ENCODE assay signal across 38 cellular contexts in the genomic region with DNA sequence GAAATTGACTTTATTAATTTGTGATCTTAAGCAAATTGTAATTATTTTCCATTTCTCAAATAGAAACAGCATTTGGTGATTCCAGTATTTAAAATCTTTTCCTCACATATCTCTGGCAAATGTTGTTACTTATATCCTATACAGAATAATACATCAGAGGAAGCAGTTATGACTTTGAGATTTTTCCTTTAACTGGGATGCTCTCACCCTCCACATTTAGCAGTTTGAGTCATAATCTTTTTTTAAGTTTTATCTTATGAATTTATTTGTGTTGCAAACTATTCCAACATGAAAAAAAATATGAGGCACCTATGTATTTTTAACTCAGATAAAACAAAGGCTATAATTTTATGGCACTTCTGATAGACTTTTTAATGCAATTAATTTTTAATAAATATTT.
"Had no signal": no experiment of that assay in that cellular context is flagged by ENCODE, and none has a peak within 500 bp of the region (broad histone marks: within the 10 kb centered on the region; RNA-seq: fewer than 3 reads in every experiment).

No MANE protein-coding gene starts in this region.

- H3K4me1 ChIP-seq: adrenal gland, breast epithelium had no signal

- DNase-seq: activated B cell treated with CpG ODN at 0.5 μM for 24 hours; activated CD4-positive, alpha-beta memory T cell treated with anti-CD3 and anti-CD28 coated beads for 36 hours; activated CD4-positive, alpha-beta T cell treated with anti-CD3 and anti-CD28 coated beads for 4 hours; activated CD4-positive, alpha-beta T cell treated with anti-CD3 and anti-CD28 coated beads, Interleukin-2, amount 10 ng/mL, durations not matched to agents 24 days and 14 days; activated CD4-positive, alpha-beta T cell treated with anti-CD3 and anti-CD28 coated beads, Interleukin-2, amount 50 U/mL, for 1 hour; activated CD4-positive, alpha-beta T cell treated with anti-CD3 and anti-CD28 coated beads, Interleukin-2, amount 50 U/mL, for 4 hours; activated CD4-positive, CD25-positive, alpha-beta regulatory T cell treated with anti-CD3 and anti-CD28 coated beads, Interleukin-2, amount 50 U/mL, for 72 hours; activated CD8-positive, alpha-beta memory T cell treated with anti-CD3 and anti-CD28 coated beads, Interleukin-2, amount 50 U/mL, for 4 hours; activated CD8-positive, alpha-beta T cell treated with anti-CD3 and anti-CD28 coated beads for 36 hours; activated effector memory CD4-positive, alpha-beta T cell treated with anti-CD3 and anti-CD28 coated beads, Interleukin-2, amount 50 U/mL, for 16 hours; activated gamma-delta T cell treated with Interleukin-2 at 50 U/mL for 16 hours; activated naive CD4-positive, alpha-beta T cell; activated naive CD4-positive, alpha-beta T cell treated with anti-CD3 and anti-CD28 coated beads for 36 hours; activated naive CD4-positive, alpha-beta T cell treated with anti-CD3 and anti-CD28 coated beads, Interleukin-2, amount 50 U/mL, for 16 hours; activated naive CD8-positive, alpha-beta T cell treated with anti-CD3 and anti-CD28 coated beads for 36 hours; activated T-cell treated with anti-CD3 and anti-CD28 coated beads for 4 hours; activated T-cell treated with anti-CD3 and anti-CD28 coated beads, Interleukin-2, amount 50 U/mL, for 1 hour; activated T-cell treated with anti-CD3 and anti-CD28 coated beads, Interleukin-2, amount 50 U/mL, for 4 hours; activated T-cell treated with anti-CD3 and anti-CD28 coated beads, Interleukin-2, amount 50 U/mL, for 72 hours; adrenal gland; amniotic stem cell; aorta; body of pancreas; brain microvascular endothelial cell; central memory CD4-positive, alpha-beta T cell; SW 1271; T-helper 1 cell; T-helper 2 cell; T-helper 9 cell had no signal

- H3K9me3 Mint-ChIP-seq: activated CD4-positive, alpha-beta memory T cell treated with anti-CD3 and anti-CD28 coated beads for 36 hours; activated CD4-positive, alpha-beta T cell treated with anti-CD3 and anti-CD28 coated beads, Interleukin-2, amount 10 ng/mL, durations not matched to agents 24 days and 14 days; activated CD8-positive, alpha-beta T cell treated with anti-CD3 and anti-CD28 coated beads for 36 hours; activated naive CD4-positive, alpha-beta T cell treated with anti-CD3 and anti-CD28 coated beads for 36 hours; activated naive CD8-positive, alpha-beta T cell treated with anti-CD3 and anti-CD28 coated beads for 36 hours; activated T-cell treated with anti-CD3 and anti-CD28 coated beads, Interleukin-2, amount 50 U/mL, for 4 hours; activated T-cell treated with anti-CD3 and anti-CD28 coated beads, Interleukin-2, amount 50 U/mL, for 72 hours; activated T-helper 1 cell treated with anti-CD3 and anti-CD28 coated beads, Interleukin-12 subunit alpha, Interleukin-12 subunit beta, Interleukin-2, Interleukin-4 antibody, amounts not matched to agents 30 ng/mL and 10 ng/mL and 1 ng/mL, durations not matched to agents 14 hours and 24 hours and 36 hours; activated T-helper 17 cell treated with anti-CD3 and anti-CD28 coated beads, Interleukin-2, amount 50 U/mL, for 72 hours; T-helper 1 cell treated with Interleukin-12 subunit alpha and Interleukin-12 subunit beta and Interleukin-4 antibody, amounts not matched to agents 30 μg/mL and 1 μg/mL, for 36 hours; T-helper 2 cell treated with Interferon-gamma antibody and Interleukin-4, amounts not matched to agents 5 μg/mL and 100 μg/mL, for 36 hours had no signal

- H3K27me3 ChIP-seq: adrenal gland, body of pancreas, brain microvascular endothelial cell, breast epithelium had no signal

- H3K4me3 Mint-ChIP-seq: activated B cell treated with CpG ODN at 0.5 μM for 24 hours; activated CD4-positive, alpha-beta memory T cell treated with anti-CD3 and anti-CD28 coated beads for 36 hours; activated CD4-positive, alpha-beta T cell treated with anti-CD3 and anti-CD28 coated beads, Interleukin-2, amount 10 ng/mL, durations not matched to agents 24 days and 14 days; activated CD8-positive, alpha-beta T cell treated with anti-CD3 and anti-CD28 coated beads for 36 hours; activated naive CD4-positive, alpha-beta T cell treated with anti-CD3 and anti-CD28 coated beads for 36 hours; activated naive CD8-positive, alpha-beta T cell treated with anti-CD3 and anti-CD28 coated beads for 36 hours; activated T-cell treated with anti-CD3 and anti-CD28 coated beads, Interleukin-2, amount 50 U/mL, for 4 hours; activated T-cell treated with anti-CD3 and anti-CD28 coated beads, Interleukin-2, amount 50 U/mL, for 72 hours; activated T-helper 1 cell treated with anti-CD3 and anti-CD28 coated beads, Interleukin-12 subunit alpha, Interleukin-12 subunit beta, Interleukin-2, Interleukin-4 antibody, amounts not matched to agents 30 ng/mL and 10 ng/mL and 1 ng/mL, durations not matched to agents 14 hours and 24 hours and 36 hours; activated T-helper 17 cell treated with anti-CD3 and anti-CD28 coated beads, Interleukin-2, amount 50 U/mL, for 72 hours; T-helper 1 cell treated with Interleukin-12 subunit alpha and Interleukin-12 subunit beta and Interleukin-4 antibody, amounts not matched to agents 30 μg/mL and 1 μg/mL, for 36 hours; T-helper 2 cell treated with Interferon-gamma antibody and Interleukin-4, amounts not matched to agents 5 μg/mL and 100 μg/mL, for 36 hours had no signal

- H3K4me3 ChIP-seq: adrenal gland, body of pancreas, breast epithelium had no signal

- FAIRE-seq: astrocyte, TTC549 had no signal

- H3K27me3 Mint-ChIP-seq: activated B cell treated with CpG ODN at 0.5 μM for 24 hours; activated CD4-positive, alpha-beta memory T cell treated with anti-CD3 and anti-CD28 coated beads for 36 hours; activated CD4-positive, alpha-beta T cell treated with anti-CD3 and anti-CD28 coated beads, Interleukin-2, amount 10 ng/mL, durations not matched to agents 24 days and 14 days; activated CD8-positive, alpha-beta T cell treated with anti-CD3 and anti-CD28 coated beads for 36 hours; activated naive CD8-positive, alpha-beta T cell treated with anti-CD3 and anti-CD28 coated beads for 36 hours; activated T-helper 17 cell treated with anti-CD3 and anti-CD28 coated beads, Interleukin-2, amount 50 U/mL, for 72 hours had no signal

- H3K36me3 Mint-ChIP-seq: activated CD4-positive, alpha-beta memory T cell treated with anti-CD3 and anti-CD28 coated beads for 36 hours; activated naive CD8-positive, alpha-beta T cell treated with anti-CD3 and anti-CD28 coated beads for 36 hours had no signal

- H3K36me3 ChIP-seq: adrenal gland, brain microvascular endothelial cell, breast epithelium had no signal

- H3K4me1 Mint-ChIP-seq: activated B cell treated with CpG ODN at 0.5 μM for 24 hours; activated CD4-positive, alpha-beta T cell treated with anti-CD3 and anti-CD28 coated beads, Interleukin-2, amount 10 ng/mL, durations not matched to agents 24 days and 14 days; activated naive CD8-positive, alpha-beta T cell treated with anti-CD3 and anti-CD28 coated beads for 36 hours; activated T-helper 17 cell treated with anti-CD3 and anti-CD28 coated beads, Interleukin-2, amount 50 U/mL, for 72 hours had no signal

- H3K27ac Mint-ChIP-seq: activated B cell treated with CpG ODN at 0.5 μM for 24 hours; activated CD4-positive, alpha-beta memory T cell treated with anti-CD3 and anti-CD28 coated beads for 36 hours; activated CD4-positive, alpha-beta T cell treated with anti-CD3 and anti-CD28 coated beads, Interleukin-2, amount 10 ng/mL, durations not matched to agents 24 days and 14 days; activated CD8-positive, alpha-beta T cell treated with anti-CD3 and anti-CD28 coated beads for 36 hours; activated naive CD4-positive, alpha-beta T cell treated with anti-CD3 and anti-CD28 coated beads for 36 hours; activated naive CD4-positive, alpha-beta T cell treated with anti-CD3 and anti-CD28 coated beads, Interleukin-2, amount 50 U/mL, for 72 hours; activated naive CD8-positive, alpha-beta T cell treated with anti-CD3 and anti-CD28 coated beads for 36 hours; activated T-cell treated with anti-CD3 and anti-CD28 coated beads, Interleukin-2, amount 50 U/mL, for 72 hours; activated T-helper 1 cell treated with anti-CD3 and anti-CD28 coated beads, Interleukin-12 subunit alpha, Interleukin-12 subunit beta, Interleukin-2, Interleukin-4 antibody, amounts not matched to agents 30 ng/mL and 10 ng/mL and 1 ng/mL, durations not matched to agents 14 hours and 24 hours and 36 hours; activated T-helper 17 cell treated with anti-CD3 and anti-CD28 coated beads, Interleukin-2, amount 50 U/mL, for 72 hours; T-helper 1 cell treated with Interleukin-12 subunit alpha and Interleukin-12 subunit beta and Interleukin-4 antibody, amounts not matched to agents 30 μg/mL and 1 μg/mL, for 36 hours; T-helper 2 cell treated with Interferon-gamma antibody and Interleukin-4, amounts not matched to agents 5 μg/mL and 100 μg/mL, for 36 hours had no signal

- H3K9me3 ChIP-seq: adrenal gland, body of pancreas, breast epithelium had no signal

- ATAC-seq: activated CD8-positive, alpha-beta T cell treated with anti-CD3 and anti-CD28 coated beads for 36 hours; activated naive CD4-positive, alpha-beta T cell treated with anti-CD3 and anti-CD28 coated beads, Interleukin-2, amount 50 U/mL, for 72 hours; activated T-cell treated with anti-CD3 and anti-CD28 coated beads, Interleukin-2, amount 50 U/mL, for 4 hours; activated T-cell treated with anti-CD3 and anti-CD28 coated beads, Interleukin-2, amount 50 U/mL, for 72 hours; activated T-helper 17 cell treated with anti-CD3 and anti-CD28 coated beads, Interleukin-2, amount 50 U/mL, for 72 hours; body of pancreas had no signal

- H3K27ac ChIP-seq: adrenal gland, brain microvascular endothelial cell, breast epithelium, VCaP had no signal
